In the genomic region with DNA sequence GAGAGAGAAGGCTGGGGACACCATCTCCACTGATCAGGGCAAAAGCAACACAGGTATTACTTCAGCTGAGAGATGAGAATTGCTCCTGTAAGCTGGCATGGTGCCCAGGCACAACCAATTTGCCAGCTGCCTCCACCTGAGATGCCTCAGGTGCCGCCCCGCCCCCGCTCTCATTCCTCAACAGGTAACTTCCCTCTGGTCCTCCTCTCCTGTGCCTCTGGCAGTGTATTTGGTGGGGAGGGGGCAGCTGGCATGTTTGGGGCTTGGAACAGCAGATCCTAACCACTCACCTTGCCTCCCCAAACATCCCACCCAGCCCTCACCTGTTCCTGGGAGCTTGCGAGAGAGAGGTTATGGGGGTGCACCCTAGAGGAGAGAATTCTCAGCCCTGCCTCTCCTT, we compare ENCODE assay signal across 14 cellular contexts. TPM values are rescaled to one million over a fixed set of nuclear protein-coding genes. Genes with fewer than 3 reads are reported as not detected.
DNase-seq lines count a peak whose midpoint lies in the region; ATAC-seq and TF ChIP-seq lines count a peak whose summit lies in the region.
"Had no signal": no experiment of that assay in that cellular context is flagged by ENCODE, and none has a peak within 500 bp of the region (broad histone marks: within the 10 kb centered on the region; RNA-seq: fewer than 3 reads in every experiment).

No MANE protein-coding gene starts in this region.

- peak overlapping the region in 1 of 2 donors; percentile 70 for H3K4me3 Mint-ChIP-seq in CD14-positive monocyte
- H3K4me3 Mint-ChIP-seq: activated naive CD4-positive, alpha-beta T cell treated with anti-CD3 and anti-CD28 coated beads for 36 hours had no signal

- H3K27me3 Mint-ChIP-seq in CD14-positive monocyte (ENCODE audit: low read depth in 3 of 3), result peaks cover 76 to 95% (median 80%) of the 10 kb centered on the region in 3 donors

- peak overlapping the region in 1 of 7 donors; percentile 62 for H3K27ac Mint-ChIP-seq in CD14-positive monocyte
- H3K27ac Mint-ChIP-seq: activated naive CD4-positive, alpha-beta T cell treated with anti-CD3 and anti-CD28 coated beads for 36 hours; natural killer cell had no signal

- peaks cover 17% of the 10 kb centered on the region for H3K27me3 ChIP-seq in RWPE2 (ENCODE audit: insufficient read depth, poor library complexity, severe bottlenecking)
- peaks cover 64% of the 10 kb centered on the region for H3K27me3 ChIP-seq in lower lobe of right lung (ENCODE audit: low read depth)

- DNase-seq in DMS53 treated with DMSO at 0.1 percent for 48 hours (lab: John Stamatoyannopoulos, UW; ENCODE audit: unreplicated experiment), result peak; percentile 40
- DNase-seq in NCI-H2029 treated with DMSO at 0.1 percent for 48 hours (lab: John Stamatoyannopoulos, UW), result peak; percentile 28
- peak; percentile 81 for DNase-seq in RWPE2 (ENCODE audit: low spot score)
- peak; percentile 64 for DNase-seq in lower lobe of right lung
- no peak for DNase-seq in activated CD4-positive, alpha-beta T cell treated with anti-CD3 and anti-CD28 coated beads, Interleukin-2, amount 50 U/mL, for 1 hour
- no peak for DNase-seq in DMS114 treated with DMSO at 0.1 percent for 48 hours (lab: John Stamatoyannopoulos, UW; ENCODE audit: unreplicated experiment)
- DNase-seq in CD14-positive monocyte (ENCODE audit: low spot score), result no peak
- DNase-seq in NCI-H82 (lab: John Stamatoyannopoulos, UW), result no peak
- DNase-seq: activated naive CD4-positive, alpha-beta T cell treated with anti-CD3 and anti-CD28 coated beads for 36 hours; natural killer cell; Right ventricle myocardium superior; stimulated activated naive CD8-positive, alpha-beta T cell treated with anti-CD3 and anti-CD28 coated beads, Interleukin-15, Interleukin-2, amounts not matched to agents 100 U/mL and 50 U/mL, for 24 hours had no signal

- H3K4me3 ChIP-seq in RWPE2 (ENCODE audit: severe bottlenecking), result no peak overlapping the region
- H3K4me3 ChIP-seq in lower lobe of right lung, result no peak overlapping the region
- H3K4me3 ChIP-seq: gastroesophageal sphincter had no signal

- H3K4me1 ChIP-seq in RWPE2 (ENCODE audit: insufficient read depth, poor library complexity, severe bottlenecking), result peaks cover 4% of the 10 kb centered on the region
- H3K4me1 ChIP-seq in lower lobe of right lung, result peaks cover 9% of the 10 kb centered on the region

- H3K36me3 ChIP-seq in RWPE2 (ENCODE audit: low read depth) (no peaks in the 10 kb centered on the region), lower lobe of right lung (no peaks in the 10 kb centered on the region)
- H3K36me3 ChIP-seq: gastroesophageal sphincter had no signal

- peaks cover 6% of the 10 kb centered on the region for H3K4me1 Mint-ChIP-seq in CD14-positive monocyte

- H3K27ac ChIP-seq in RWPE2 (ENCODE audit: poor library complexity, severe bottlenecking) (no peak overlapping the region), lower lobe of right lung (no peak overlapping the region)
- H3K27ac ChIP-seq: gastroesophageal sphincter had no signal

- ATAC-seq in RWPE2 (ENCODE audit: low read depth) (peak; percentile 33; the same call in 2 of the 3 replicates), lower lobe of right lung (no peak)
- ATAC-seq: gastroesophageal sphincter; natural killer cell; sciatic nerve; stimulated activated naive CD8-positive, alpha-beta T cell treated with anti-CD3 and anti-CD28 coated beads, Interleukin-15, Interleukin-2, amounts not matched to agents 100 U/mL and 50 U/mL, for 24 hours had no signal

- no peaks in the 10 kb centered on the region for H3K36me3 Mint-ChIP-seq in CD14-positive monocyte
- H3K36me3 Mint-ChIP-seq: natural killer cell had no signal

- TF ChIP-seq CTCF in RWPE2 (IDR thresholded peaks at IDR 0.05; ENCODE audit: poor library complexity, severe bottlenecking) (no peak), lower lobe of right lung (IDR thresholded peaks at IDR 0.05) (no peak), CD14-positive monocyte (IDR thresholded peaks at IDR 0.05) (no peak)

- H3K9me3 ChIP-seq in RWPE2 (ENCODE audit: severe bottlenecking), result no peaks in the 10 kb centered on the region
- H3K9me3 ChIP-seq in lower lobe of right lung, result no peaks in the 10 kb centered on the region

- peaks cover 0 to 34% (median 12%) of the 10 kb centered on the region in 7 donors for H3K9me3 Mint-ChIP-seq in CD14-positive monocyte
- H3K9me3 Mint-ChIP-seq: natural killer cell had no signal

- intact Hi-C loops in lower lobe of right lung (cut with DNase I), result no loop called here
- intact Hi-C loops in CD14-positive monocyte (cut with micrococcal nuclease), result no loop called here

RNA-seq across cellular contexts. Expression of a gene that starts 2.9 kb away (rescaled TPM):
- total RNA-seq in lower lobe of right lung, result 6.6 TPM
- polyA plus RNA-seq in CD14-positive monocyte, result not detected

Comparison
In these comparisons a context has a peak if more than half of its experiments do, and no peak if none do; other contexts are left out.
1. DNase-seq: peak in DMS53 treated with DMSO at 0.1 percent for 48 hours (single experiment), NCI-H2029 treated with DMSO at 0.1 percent for 48 hours (single experiment), RWPE2 (single experiment) and lower lobe of right lung (single experiment); none in activated CD4-positive, alpha-beta T cell treated with anti-CD3 and anti-CD28 coated beads, Interleukin-2, amount 50 U/mL, for 1 hour (single experiment), DMS114 treated with DMSO at 0.1 percent for 48 hours (single experiment), CD14-positive monocyte (single experiment) and NCI-H82 (single experiment).